ENCODE assay signal across 8 cellular contexts in the genomic region with DNA sequence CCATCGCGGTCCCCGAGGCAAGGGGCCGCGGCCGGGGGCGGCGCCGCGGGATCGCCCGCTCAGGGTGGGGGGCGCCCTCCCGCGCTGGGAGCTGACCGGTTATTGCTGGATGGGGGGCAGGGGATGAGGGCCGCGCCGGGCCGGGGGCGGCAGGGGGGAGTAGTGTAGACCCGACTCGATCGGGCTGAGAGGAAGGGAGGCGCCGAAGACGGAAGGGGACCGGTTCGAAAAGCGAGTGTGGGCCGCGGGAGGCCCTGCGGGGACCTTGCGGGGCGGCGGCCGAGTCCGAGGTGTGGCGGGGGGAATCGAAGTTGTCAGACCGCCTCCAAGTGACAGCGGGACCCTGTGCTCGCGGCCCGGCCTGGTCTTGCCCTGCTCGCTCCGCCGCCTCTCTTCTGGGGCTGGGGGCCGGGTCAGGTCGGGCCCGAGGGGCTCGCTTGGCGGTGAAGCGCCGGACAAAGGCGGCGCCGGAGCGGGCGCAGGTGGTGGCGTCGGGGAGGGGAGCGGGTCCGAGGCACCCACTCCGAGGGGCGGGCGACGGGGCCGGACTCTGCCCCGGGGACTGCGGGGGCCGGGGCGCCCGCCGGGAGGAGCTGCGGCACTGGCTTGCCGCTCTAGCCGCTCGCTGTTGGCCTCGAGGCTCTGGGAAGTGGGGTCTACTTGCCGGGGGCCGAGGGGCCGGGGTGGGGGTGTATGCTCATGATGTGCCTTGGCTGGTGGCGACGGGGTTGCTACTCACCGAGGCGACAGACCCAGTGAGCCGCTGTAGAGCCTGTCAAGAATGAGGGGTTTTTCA. TPM values are rescaled to one million over a fixed set of nuclear protein-coding genes. Genes with fewer than 3 reads are reported as not detected.
DNase-seq lines count a peak whose midpoint lies in the region; ATAC-seq and TF ChIP-seq lines count a peak whose summit lies in the region.

No MANE protein-coding gene starts in this region.

- H3K4me3 Mint-ChIP-seq in CD8-positive, alpha-beta memory T cell = peak overlapping the region; percentile 89 to 96 (median 93)
- peak overlapping the region; percentile 89 for H3K4me3 Mint-ChIP-seq in activated T-cell treated with anti-CD3 and anti-CD28 coated beads, Interleukin-2, amount 50 U/mL, for 24 hours

- peaks cover 50 to 72% (median 57%) of the 10 kb centered on the region in 3 donors for H3K4me1 Mint-ChIP-seq in CD8-positive, alpha-beta memory T cell
- H3K4me1 Mint-ChIP-seq in activated T-cell treated with anti-CD3 and anti-CD28 coated beads, Interleukin-2, amount 50 U/mL, for 24 hours (ENCODE audit: low read depth) = peaks cover 60% of the 10 kb centered on the region

- in situ Hi-C loops in gastrocnemius medialis (cut with MboI; ENCODE audit: low sequenced_read_pairs in 4 of 4) = no loop called here

- TF ChIP-seq CTCF in gastrocnemius medialis (IDR thresholded peaks at IDR 0.05 in 4 of 5, conservative IDR thresholded peaks at IDR 0.05 in 1 of 5) = peak in 1 of 5 experiments; percentile 20

- H3K27me3 ChIP-seq in CD8-positive, alpha-beta memory T cell (ENCODE audit: insufficient read depth, low read length, poor library complexity, severe bottlenecking) = peaks cover 1% of the 10 kb centered on the region
- peaks cover 5 to 13% (median 8%) of the 10 kb centered on the region in 3 donors for H3K27me3 ChIP-seq in gastrocnemius medialis

- H3K4me1 ChIP-seq in CD8-positive, alpha-beta memory T cell (ENCODE audit: insufficient read depth, low read length) = peaks cover 60% of the 10 kb centered on the region
- peaks cover 9 to 10% of the 10 kb centered on the region in 2 donors for H3K4me1 ChIP-seq in gastrocnemius medialis

- peaks cover 11 to 15% of the 10 kb centered on the region in 2 donors for H3K27me3 Mint-ChIP-seq in CD8-positive, alpha-beta memory T cell
- H3K27me3 Mint-ChIP-seq in activated T-cell treated with anti-CD3 and anti-CD28 coated beads, Interleukin-2, amount 50 U/mL, for 24 hours = peaks cover 30% of the 10 kb centered on the region

- no peaks in the 10 kb centered on the region for H3K9me3 ChIP-seq in CD8-positive, alpha-beta memory T cell (ENCODE audit: low read length)
- H3K9me3 ChIP-seq in gastrocnemius medialis = no peaks in the 10 kb centered on the region

- intact Hi-C loops in left cardiac atrium (cut with DNase I) = loop anchor here in 1 of 2 donors (10.0 kb wide), 1 partner anchor 63 kb away; no protein-coding TSS in a partner anchor
- intact Hi-C loops in gastrocnemius medialis (cut with DNase I; ENCODE audit: low total_unique reads) = loop anchor here (2.0 to 10.0 kb wide), 4 partner anchors 29 to 123 kb away; a partner anchor contains a TSS

- peaks cover 0 to 3% (median 0%) of the 10 kb centered on the region in 5 donors for H3K9me3 Mint-ChIP-seq in CD8-positive, alpha-beta memory T cell
- no peaks in the 10 kb centered on the region for H3K9me3 Mint-ChIP-seq in activated T-cell treated with anti-CD3 and anti-CD28 coated beads, Interleukin-2, amount 50 U/mL, for 24 hours

- CTCF ChIA-PET in CD8-positive, alpha-beta memory T cell (lab: Charles Lee) = interaction anchor here (0.8 to 2.3 kb wide), 15 partner anchors 9 to 134 kb away, joined by 3 to 16 read pairs (median 3); a partner anchor contains a TSS

- peak in 2 of 5 donors; percentile 28 to 57 for DNase-seq in CD8-positive, alpha-beta memory T cell
- DNase-seq in activated T-cell treated with anti-CD3 and anti-CD28 coated beads, Interleukin-2, amount 50 U/mL, for 24 hours = peak; percentile 60
- peak; percentile 22 for DNase-seq in left cardiac atrium
- no peak for DNase-seq in gastrocnemius medialis
- no peak for DNase-seq in putamen (ENCODE audit: low spot score)

- H3K27ac ChIP-seq in CD8-positive, alpha-beta memory T cell (ENCODE audit: low read depth, low read length) = peak overlapping the region; percentile 38
- H3K27ac ChIP-seq in gastrocnemius medialis = peak overlapping the region in 3 of 4 donors; percentile 37 to 76 (median 37)

- H3K36me3 Mint-ChIP-seq in CD8-positive, alpha-beta memory T cell = peaks cover 0 to 9% (median 0%) of the 10 kb centered on the region in 3 donors
- peaks cover 2% of the 10 kb centered on the region for H3K36me3 Mint-ChIP-seq in activated T-cell treated with anti-CD3 and anti-CD28 coated beads, Interleukin-2, amount 50 U/mL, for 24 hours (ENCODE audit: low read depth)

- peak overlapping the region; percentile 35 for H3K4me3 ChIP-seq in CD8-positive, alpha-beta memory T cell (ENCODE audit: low read length)
- H3K4me3 ChIP-seq in gastrocnemius medialis = peak overlapping the region; percentile 68 to 85 (median 78)

- ATAC-seq in HG02798 (IDR thresholded peaks at IDR 0.05; ENCODE audit: poor library complexity, unreplicated experiment) (peak; percentile 0), left cardiac atrium (no peak), gastrocnemius medialis (peak in 1 of 2 donors; percentile 1), GM21717 (IDR thresholded peaks at IDR 0.05; ENCODE audit: unreplicated experiment) (no peak), GM21447 (IDR thresholded peaks at IDR 0.05; ENCODE audit: unreplicated experiment) (no peak)

- peak overlapping the region in 7 of 8 donors; percentile 65 to 92 (median 89) for H3K27ac Mint-ChIP-seq in CD8-positive, alpha-beta memory T cell
- peak overlapping the region; percentile 89 for H3K27ac Mint-ChIP-seq in activated T-cell treated with anti-CD3 and anti-CD28 coated beads, Interleukin-2, amount 50 U/mL, for 24 hours

- TF ChIP-seq POLR2A in gastrocnemius medialis (IDR thresholded peaks at IDR 0.05) = no peak

- no peaks in the 10 kb centered on the region for H3K36me3 ChIP-seq in CD8-positive, alpha-beta memory T cell (ENCODE audit: insufficient read depth, low read length)
- H3K36me3 ChIP-seq in gastrocnemius medialis = no peaks in the 10 kb centered on the region

- POLR2A ChIA-PET in CD8-positive, alpha-beta memory T cell (lab: Charles Lee) = interaction anchor here (0.7 to 5.2 kb wide), 4 partner anchors 11 to 117 kb away, joined by 3 to 41 read pairs (median 4); a partner anchor contains a TSS

RNA-seq across cellular contexts. Expression of a gene that starts 1.2 kb away (rescaled TPM):
- 10 to 100 TPM; 23.6 to 24.9 TPM for total RNA-seq in CD8-positive, alpha-beta memory T cell
- polyA plus RNA-seq in CD8-positive, alpha-beta memory T cell = 4.1 TPM
- total RNA-seq in left cardiac atrium = 10 to 100 TPM; 14.5 to 14.8 TPM
- 10 to 100 TPM in 3 of 4 donors, 1 to 10 TPM in 1; 8.8 to 27.4 (median 13.5) TPM for total RNA-seq in gastrocnemius medialis

RNA-seq across cellular contexts. Expression of a gene that starts 28.9 kb away (rescaled TPM):
- total RNA-seq in CD8-positive, alpha-beta memory T cell = 10 to 100 TPM; 13.1 to 13.3 TPM
- 1.7 TPM for polyA plus RNA-seq in CD8-positive, alpha-beta memory T cell
- total RNA-seq in left cardiac atrium (10 to 100 TPM in 1 of 2 donors, 1 to 10 TPM in 1; 9.9 to 10.7 TPM), gastrocnemius medialis (1 to 10 TPM; 3.0 to 5.2 (median 3.9) TPM)

RNA-seq across cellular contexts. Expression of a gene that starts 36.3 kb away (rescaled TPM):
- 10 to 100 TPM; 68.5 to 80.1 TPM for total RNA-seq in CD8-positive, alpha-beta memory T cell
- polyA plus RNA-seq in CD8-positive, alpha-beta memory T cell = 56.0 TPM
- total RNA-seq in left cardiac atrium = 10 to 100 TPM; 58.4 to 63.4 TPM
- total RNA-seq in gastrocnemius medialis = 10 to 100 TPM; 27.4 to 34.1 (median 29.1) TPM

RNA-seq across cellular contexts. Expression of a gene that starts 59.4 kb away (rescaled TPM):
- total RNA-seq in CD8-positive, alpha-beta memory T cell = 10 to 100 TPM; 42.8 to 49.9 TPM
- polyA plus RNA-seq in CD8-positive, alpha-beta memory T cell = 3.6 TPM
- 1 to 10 TPM; 7.2 to 8.0 TPM for total RNA-seq in left cardiac atrium
- total RNA-seq in gastrocnemius medialis = 10 to 100 TPM; 10.8 to 30.9 (median 22.1) TPM

Comparison
In these comparisons a context has a peak if more than half of its experiments do, and no peak if none do; other contexts are left out.
1. DNase-seq: peak in activated T-cell treated with anti-CD3 and anti-CD28 coated beads, Interleukin-2, amount 50 U/mL, for 24 hours (single experiment) and left cardiac atrium (single experiment); none in gastrocnemius medialis (0 of 2) and putamen (single experiment).